ENCODE assay signal across 9 cellular contexts in genomic region chr3:172201990-172202318, GRCh38.
DNase-seq lines count a peak whose midpoint lies in the region; ATAC-seq and TF ChIP-seq lines count a peak whose summit lies in the region.
"Had no signal": no experiment of that assay in that cellular context is flagged by ENCODE, and none has a peak within 500 bp of the region (broad histone marks: within the 10 kb centered on the region; RNA-seq: fewer than 3 reads in every experiment).

No MANE protein-coding gene starts in this region.

- intact Hi-C loops in vagina (cut with DNase I): loop anchor here (10.0 kb wide), 1 partner anchor 227 kb away; no protein-coding TSS in a partner anchor

- peaks cover 52% of the 10 kb centered on the region for H3K4me1 ChIP-seq in vagina

- H3K9me3 ChIP-seq in vagina: no peaks in the 10 kb centered on the region

- H3K4me3 ChIP-seq in choroid plexus epithelial cell (ENCODE audit: low read depth, low read length) (no peak overlapping the region), vagina (no peak overlapping the region)

- no peak for ATAC-seq in HG02840 (IDR thresholded peaks at IDR 0.05; ENCODE audit: low FRiP score, unreplicated experiment)

- no peaks in the 10 kb centered on the region for H3K36me3 ChIP-seq in vagina

- TF ChIP-seq POLR2A in vagina (IDR thresholded peaks at IDR 0.05): no peak

- TF ChIP-seq CTCF in choroid plexus epithelial cell (conservative IDR thresholded peaks at IDR 0.05; ENCODE audit: low read depth, low read length): peak; percentile 23
- TF ChIP-seq CTCF in vagina (IDR thresholded peaks at IDR 0.05): no peak

- H3K27ac ChIP-seq in vagina: peak overlapping the region; percentile 33

- H3K27me3 ChIP-seq in vagina: no peaks in the 10 kb centered on the region

- peak; percentile 25 for DNase-seq in SIG-M5 treated with dmso at 0.1 percent for 504 hours (lab: John Stamatoyannopoulos, UW; ENCODE audit: unreplicated experiment)
- DNase-seq in SIG-M5 (lab: John Stamatoyannopoulos, UW): no peak
- DNase-seq in choroid plexus epithelial cell (ENCODE audit: low read depth): peak; percentile 92
- DNase-seq in medulla oblongata (ENCODE audit: extremely low spot score): peak; percentile 31
- DNase-seq in vagina (ENCODE audit: extremely low spot score in 2 of 2): no peak
- DNase-seq in HUDEP-2 (lab: John Stamatoyannopoulos, UW; ENCODE audit: unreplicated experiment in 76 of 76): no peak
- DNase-seq in RPMI8226: no peak
- DNase-seq: activated CD4-positive, alpha-beta T cell treated with anti-CD3 and anti-CD28 coated beads, Interleukin-2, amount 50 U/mL, for 1 hour had no signal

Comparison
In these comparisons a context has a peak if more than half of its experiments do, and no peak if none do; other contexts are left out.
1. DNase-seq: peak in SIG-M5 treated with dmso at 0.1 percent for 504 hours (single experiment), choroid plexus epithelial cell (single experiment) and medulla oblongata (single experiment); none in SIG-M5 (single experiment), vagina (0 of 2), HUDEP-2 (0 of 76) and RPMI8226 (single experiment).